24 cellular contexts compared by ENCODE assay signal in the genomic region with DNA sequence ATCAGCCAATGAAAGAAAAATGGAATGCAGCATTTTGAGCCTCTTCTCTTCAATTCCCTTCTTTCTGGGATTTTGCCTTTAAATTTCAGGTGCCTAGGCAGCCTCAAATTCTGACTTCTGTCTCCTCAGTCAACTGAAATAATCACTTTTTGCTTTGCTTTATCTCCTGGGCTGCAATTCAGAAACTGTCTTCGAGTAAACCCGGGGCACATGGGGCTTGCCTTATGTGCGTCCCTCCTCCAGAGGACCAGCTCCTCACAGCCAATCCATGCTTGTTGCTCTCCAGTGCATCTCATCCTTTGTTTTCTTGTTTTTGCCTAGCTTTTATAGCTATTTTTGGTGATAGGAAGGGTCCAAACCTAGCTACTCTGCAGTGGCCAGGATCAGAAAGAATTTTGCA. TPM values are rescaled to one million over a fixed set of nuclear protein-coding genes. Genes with fewer than 3 reads are reported as not detected.
"Had no signal": no experiment of that assay in that cellular context is flagged by ENCODE, and none has a peak within 500 bp of the region (broad histone marks: within the 10 kb centered on the region; RNA-seq: fewer than 3 reads in every experiment).

No MANE protein-coding gene starts in this region.

- H3K36me3 ChIP-seq: MG63, SJSA1 had no signal

- FAIRE-seq: RCC 7860 had no signal

- H3K4me3 ChIP-seq: MG63, SJSA1, SK-N-MC had no signal

- H3K9me3 ChIP-seq: MG63, SJSA1 had no signal

- H3K27me3 ChIP-seq: MG63, SJSA1 had no signal

- DNase-seq: Karpas-422, KBM-7, MG63, NCI-H1092, NCI-H1105 treated with DMSO at 0.1 percent for 48 hours, NCI-H1417 treated with DMSO at 0.1 percent for 48 hours, NCI-H146, NCI-H1694 treated with DMSO at 0.1 percent for 48 hours, NCI-H1930, NCI-H2081, NCI-H2107, NCI-H2171, NCI-H226, NCI-H446, NCI-H510A, NCI-H524 treated with DMSO at 0.1 percent for 48 hours, NCI-H69, NCI-H774, Right ventricle myocardium superior, SIG-M5 had no signal

- H3K27ac ChIP-seq: SJSA1, SK-N-MC had no signal

RNA-seq across cellular contexts. Expression of a gene that starts 8.8 kb away (rescaled TPM):
- total RNA-seq: HT-29, Right ventricle myocardium superior, SJSA1 had no signal
